In the genomic region with DNA sequence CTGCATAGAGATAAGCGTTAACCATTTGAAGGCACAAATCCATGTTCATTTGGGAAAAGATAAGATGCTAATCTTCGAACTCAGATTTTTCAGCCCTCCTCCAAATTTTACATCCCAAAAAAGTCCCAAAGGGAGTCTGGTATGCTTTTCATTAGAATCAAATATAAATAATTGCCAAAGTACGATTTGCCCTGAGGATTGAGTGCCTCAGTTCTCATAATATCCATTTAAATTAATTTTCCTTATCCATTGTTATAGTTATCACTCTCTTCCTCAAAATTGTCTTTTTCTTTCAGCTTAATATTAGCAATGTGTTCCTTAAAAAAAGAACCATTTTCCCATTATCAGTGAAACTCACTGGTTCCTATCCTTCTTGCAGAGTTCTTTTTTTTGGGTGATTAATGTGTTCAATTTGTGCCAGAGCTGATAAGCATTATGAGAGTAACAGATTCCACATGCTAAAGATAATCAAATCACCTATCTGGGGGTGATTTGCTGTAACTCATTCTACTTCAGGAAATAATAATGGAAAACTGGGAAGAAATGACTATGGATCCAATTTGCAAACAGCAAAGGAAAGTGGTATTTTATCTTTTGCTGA, we compare ENCODE assay signal across 10 cellular contexts. TPM values are rescaled to one million over a fixed set of nuclear protein-coding genes. Genes with fewer than 3 reads are reported as not detected.
DNase-seq lines count a peak whose midpoint lies in the region; ATAC-seq, FAIRE-seq and TF ChIP-seq lines count a peak whose summit lies in the region.
"Had no signal": no experiment of that assay in that cellular context is flagged by ENCODE, and none has a peak within 500 bp of the region (broad histone marks: within the 10 kb centered on the region; RNA-seq: fewer than 3 reads in every experiment).

No MANE protein-coding gene starts in this region.

- no peak overlapping the region for H3K4me3 Mint-ChIP-seq in activated CD4-positive, alpha-beta T cell treated with anti-CD3 and anti-CD28 coated beads, Interleukin-2, amount 10 ng/mL, durations not matched to agents 24 days and 14 days
- no peak overlapping the region for H3K4me3 Mint-ChIP-seq in activated naive CD4-positive, alpha-beta T cell treated with anti-CD3 and anti-CD28 coated beads for 36 hours

- no peak for FAIRE-seq in small intestine (lab: Jason Lieb, UNC)
- FAIRE-seq: GM19239 had no signal

- in situ Hi-C loops in HAP-1 (cut with MboI; ENCODE audit: low sequenced_read_pairs) = no loop called here

- H3K4me3 ChIP-seq in HAP-1 (peak overlapping the region; percentile 32), breast epithelium (peak overlapping the region; percentile 47 to 72 (median 55)), left lung (peak overlapping the region; percentile 43 to 46), small intestine (ENCODE audit: low read depth in 1 of 2, low read length in 2 of 2) (peak overlapping the region; percentile 51)

- H3K9me3 Mint-ChIP-seq in activated CD4-positive, alpha-beta T cell treated with anti-CD3 and anti-CD28 coated beads, Interleukin-2, amount 10 ng/mL, durations not matched to agents 24 days and 14 days = no peaks in the 10 kb centered on the region
- peaks cover 1% of the 10 kb centered on the region for H3K9me3 Mint-ChIP-seq in activated naive CD4-positive, alpha-beta T cell treated with anti-CD3 and anti-CD28 coated beads for 36 hours

- no peak overlapping the region for H3K27ac Mint-ChIP-seq in activated CD4-positive, alpha-beta T cell treated with anti-CD3 and anti-CD28 coated beads, Interleukin-2, amount 10 ng/mL, durations not matched to agents 24 days and 14 days
- H3K27ac Mint-ChIP-seq in activated naive CD4-positive, alpha-beta T cell treated with anti-CD3 and anti-CD28 coated beads for 36 hours = no peak overlapping the region

- intact Hi-C loops in breast epithelium (cut with DNase I; ENCODE audit: low total_unique reads) = no loop called here
- intact Hi-C loops in left lung (cut with DNase I) = no loop called here
- intact Hi-C loops in activated CD4-positive, alpha-beta T cell treated with anti-CD3 and anti-CD28 coated beads, Interleukin-2, amount 10 ng/mL, durations not matched to agents 24 days and 14 days (cut with micrococcal nuclease) = no loop called here
- intact Hi-C loops in activated naive CD4-positive, alpha-beta T cell treated with anti-CD3 and anti-CD28 coated beads for 36 hours (cut with micrococcal nuclease) = no loop called here

- H3K4me1 ChIP-seq in HAP-1 (peaks cover 18% of the 10 kb centered on the region), breast epithelium (peaks cover 0 to 5% of the 10 kb centered on the region in 2 donors), left lung (peaks cover 8 to 35% of the 10 kb centered on the region in 2 donors), small intestine (ENCODE audit: control insufficient read depth in 2 of 2, insufficient read depth in 1 of 2, low read depth in 1 of 2, low read length in 1 of 2) (peaks cover 0 to 11% of the 10 kb centered on the region in 2 donors)

- no peaks in the 10 kb centered on the region for H3K4me1 Mint-ChIP-seq in activated CD4-positive, alpha-beta T cell treated with anti-CD3 and anti-CD28 coated beads, Interleukin-2, amount 10 ng/mL, durations not matched to agents 24 days and 14 days
- H3K4me1 Mint-ChIP-seq in activated naive CD4-positive, alpha-beta T cell treated with anti-CD3 and anti-CD28 coated beads for 36 hours (ENCODE audit: low read depth) = no peaks in the 10 kb centered on the region

- 5 to 28% (median 15%) methylated on average over 3 of the region's 3 CpGs for WGBS in small intestine, 3 donors

- CTCF ChIA-PET in activated naive CD4-positive, alpha-beta T cell treated with anti-CD3 and anti-CD28 coated beads for 36 hours (lab: Charles Lee) = no interaction called here

- no peak for DNase-seq in HAP-1 (ENCODE audit: low spot score in 2 of 2)
- DNase-seq in breast epithelium (ENCODE audit: low spot score in 2 of 2) = no peak
- DNase-seq in left lung = no peak
- DNase-seq in small intestine = no peak
- DNase-seq in NCI-H2171 treated with DMSO at 0.1 percent for 48 hours (lab: John Stamatoyannopoulos, UW) = no peak
- no peak for DNase-seq in activated CD4-positive, alpha-beta T cell treated with anti-CD3 and anti-CD28 coated beads, Interleukin-2, amount 10 ng/mL, durations not matched to agents 24 days and 14 days
- DNase-seq in pons (ENCODE audit: low spot score) = no peak
- no peak for DNase-seq in activated naive CD4-positive, alpha-beta T cell treated with anti-CD3 and anti-CD28 coated beads for 36 hours
- DNase-seq: NCI-H345 had no signal

- TF ChIP-seq POLR2A in breast epithelium (IDR thresholded peaks at IDR 0.05) = no peak

- H3K27me3 ChIP-seq in HAP-1 (ENCODE audit: low read depth) = no peaks in the 10 kb centered on the region
- no peaks in the 10 kb centered on the region for H3K27me3 ChIP-seq in breast epithelium
- H3K27me3 ChIP-seq in left lung = no peaks in the 10 kb centered on the region
- H3K27me3 ChIP-seq in small intestine (ENCODE audit: control insufficient read depth in 2 of 2, insufficient read depth in 2 of 2, low read length in 2 of 2) = no peaks in the 10 kb centered on the region

- H3K27ac ChIP-seq in breast epithelium (peak overlapping the region; percentile 93 to 94), left lung (peak overlapping the region; percentile 87 to 94), small intestine (ENCODE audit: low read depth in 1 of 2, low read length in 1 of 2) (peak overlapping the region; percentile 79 to 89)

- TF ChIP-seq CTCF in breast epithelium (IDR thresholded peaks at IDR 0.05) (no peak), left lung (IDR thresholded peaks at IDR 0.05) (no peak)

- no peaks in the 10 kb centered on the region for H3K36me3 ChIP-seq in HAP-1 (replicated peaks)
- no peaks in the 10 kb centered on the region for H3K36me3 ChIP-seq in breast epithelium
- no peaks in the 10 kb centered on the region for H3K36me3 ChIP-seq in left lung
- peaks cover 0 to 2% of the 10 kb centered on the region in 2 donors for H3K36me3 ChIP-seq in small intestine (ENCODE audit: control insufficient read depth in 2 of 2, insufficient read depth in 2 of 2, low read length in 2 of 2)

- H3K9me3 ChIP-seq in HAP-1 (no peaks in the 10 kb centered on the region), breast epithelium (no peaks in the 10 kb centered on the region), left lung (no peaks in the 10 kb centered on the region), small intestine (ENCODE audit: control insufficient read depth, low read depth) (no peaks in the 10 kb centered on the region)

- no peak for ATAC-seq in left lung

- H3K36me3 Mint-ChIP-seq in activated CD4-positive, alpha-beta T cell treated with anti-CD3 and anti-CD28 coated beads, Interleukin-2, amount 10 ng/mL, durations not matched to agents 24 days and 14 days (ENCODE audit: low read depth) = no peaks in the 10 kb centered on the region
- no peaks in the 10 kb centered on the region for H3K36me3 Mint-ChIP-seq in activated naive CD4-positive, alpha-beta T cell treated with anti-CD3 and anti-CD28 coated beads for 36 hours (ENCODE audit: low read depth)

- no peaks in the 10 kb centered on the region for H3K27me3 Mint-ChIP-seq in activated CD4-positive, alpha-beta T cell treated with anti-CD3 and anti-CD28 coated beads, Interleukin-2, amount 10 ng/mL, durations not matched to agents 24 days and 14 days
- H3K27me3 Mint-ChIP-seq in activated naive CD4-positive, alpha-beta T cell treated with anti-CD3 and anti-CD28 coated beads for 36 hours (ENCODE audit: low read depth) = peaks cover 9% of the 10 kb centered on the region

RNA-seq across cellular contexts. Expression of gene HNMT, which starts 0.7 kb away (rescaled TPM):
- total RNA-seq in breast epithelium (100 to 1,000 TPM in 2 of 3 donors, 10 to 100 TPM in 1; 94.7 to 174 (median 105) TPM), left lung (10 to 100 TPM; 53.0 to 61.9 TPM)
- 10 to 100 TPM; 22.8 to 37.8 (median 26.2) TPM for polyA plus RNA-seq in small intestine
- not detected in 2 replicates for total RNA-seq in activated CD4-positive, alpha-beta T cell treated with anti-CD3 and anti-CD28 coated beads, Interleukin-2, amount 10 ng/mL, durations not matched to agents 24 days and 14 days
- not detected for total RNA-seq in activated naive CD4-positive, alpha-beta T cell treated with anti-CD3 and anti-CD28 coated beads for 36 hours

Comparison
In these comparisons a context has a peak if more than half of its experiments do, and no peak if none do; other contexts are left out.
1. RNA of gene HNMT, which starts 0.7 kb away (total RNA-seq): 94.7 to 174 TPM in breast epithelium and 53.0 to 61.9 TPM in left lung; not detected in activated CD4-positive, alpha-beta T cell treated with anti-CD3 and anti-CD28 coated beads, Interleukin-2, amount 10 ng/mL, durations not matched to agents 24 days and 14 days and not detected in activated naive CD4-positive, alpha-beta T cell treated with anti-CD3 and anti-CD28 coated beads for 36 hours; every median in the first group is over 10 times any median in the second.
2. Peak in every context shown above with its lines, with median percentiles within 50 percentile points of each other: H3K4me3 ChIP-seq and H3K27ac ChIP-seq.